1 cellular context compared by ENCODE assay signal in genomic region chr2:24075915-24076848, GRCh38.
TF ChIP-seq lines count a peak whose summit lies in the region.

TSS of gene SF3B6 (minus strand) at chr2:24076326. CDS start at chr2:24076229, 97 bp downstream.

TF ChIP-seq in WTC11, 78 proteins besides CTCF, POLR2A, EP300 and RAD21 (continued from another document):
- TF ChIP-seq ZNF219 (CRISPR knock-in tag; IDR thresholded peaks at IDR 0.05; ENCODE audit: borderline replicate concordance) (no peak), ZNF671 (CRISPR knock-in tag; IDR thresholded peaks at IDR 0.05) (no peak), MYBL2 (CRISPR knock-in tag; IDR thresholded peaks at IDR 0.05) (peak; percentile 72; the same call in 1 of the 2 replicates), AR (CRISPR knock-in tag; IDR thresholded peaks at IDR 0.05) (no peak), ZBTB43 (CRISPR knock-in tag; IDR thresholded peaks at IDR 0.05) (0 out of 2 replicates have a peak, but pooled peaks have one; percentile 18), IRF1 (CRISPR knock-in tag; IDR thresholded peaks at IDR 0.05) (0 out of 2 replicates have a peak, but pooled peaks have one; percentile 31), ERG (CRISPR knock-in tag; IDR thresholded peaks at IDR 0.05) (0 out of 2 replicates have a peak, but pooled peaks have one; percentile 34), NFYB (CRISPR knock-in tag; conservative IDR thresholded peaks at IDR 0.05; ENCODE audit: low read depth) (no peak), FOXP4 (CRISPR knock-in tag; IDR thresholded peaks at IDR 0.05) (peak; percentile 11; the same call in 1 of the 2 replicates), JUN (CRISPR knock-in tag; IDR thresholded peaks at IDR 0.05) (no peak), ZNF232 (CRISPR knock-in tag; IDR thresholded peaks at IDR 0.05) (peak; percentile 83; the same call in 1 of the 2 replicates), AFF4 (CRISPR knock-in tag; IDR thresholded peaks at IDR 0.05; ENCODE audit: borderline replicate concordance) (peak; percentile 92), E2F5 (CRISPR knock-in tag; IDR thresholded peaks at IDR 0.05) (peak; percentile 48; the same call in 1 of the 2 replicates), FOXK1 (CRISPR knock-in tag; IDR thresholded peaks at IDR 0.05) (peak; percentile 100), NFATC4 (CRISPR knock-in tag; IDR thresholded peaks at IDR 0.05) (no peak), MLX (CRISPR knock-in tag; IDR thresholded peaks at IDR 0.05) (peak; percentile 89; the same call in 1 of the 2 replicates), PREB (CRISPR knock-in tag; IDR thresholded peaks at IDR 0.05; ENCODE audit: borderline replicate concordance) (peak; percentile 76; the same call in 1 of the 2 replicates)
